ENCODE assay signal across 17 cellular contexts in genomic region chr13:75717525-75717924, GRCh38.
DNase-seq lines count a peak whose midpoint lies in the region; ATAC-seq and TF ChIP-seq lines count a peak whose summit lies in the region.
"Had no signal": no experiment of that assay in that cellular context is flagged by ENCODE, and none has a peak within 500 bp of the region (broad histone marks: within the 10 kb centered on the region; RNA-seq: fewer than 3 reads in every experiment).

No MANE protein-coding gene starts in this region.

- H2AFZ ChIP-seq in SK-N-SH (ENCODE audit: low read depth): no peak overlapping the region
- no peak overlapping the region for H2AFZ ChIP-seq in fibroblast of lung (ENCODE audit: low read length)

- ATAC-seq in SK-N-SH treated with all-trans-retinoic acid at 6 μM for 48 hours (no peak), RWPE2 (ENCODE audit: low read depth) (no peak), HG02798 (IDR thresholded peaks at IDR 0.05; ENCODE audit: poor library complexity, unreplicated experiment) (no peak)
- ATAC-seq: GM12878, Right ventricle myocardium inferior had no signal

- CTCF ChIA-PET in SK-N-SH (lab: Yijun Ruan, JAX): interaction anchor here (0.9 to 1.0 kb wide), 2 partner anchors 13 to 22 kb away, joined by 3 to 5 read pairs; no protein-coding TSS in a partner anchor

- TF ChIP-seq RAD21 in SK-N-SH (IDR thresholded peaks at IDR 0.05; ENCODE audit: low read length): no peak

- intact Hi-C loops in left ventricle myocardium inferior (cut with micrococcal nuclease): no loop called here

- H3K27me3 ChIP-seq in SK-N-SH (ENCODE audit: insufficient read depth) (no peaks in the 10 kb centered on the region), RWPE2 (ENCODE audit: insufficient read depth, poor library complexity, severe bottlenecking) (no peaks in the 10 kb centered on the region), fibroblast of lung (ENCODE audit: control insufficient read depth, insufficient read depth, low read length) (no peaks in the 10 kb centered on the region), thymus (ENCODE audit: control insufficient read depth, insufficient read depth) (no peaks in the 10 kb centered on the region), left ventricle myocardium inferior (ENCODE audit: low read depth) (no peaks in the 10 kb centered on the region)

- H3K9ac ChIP-seq in SK-N-SH: no peak overlapping the region
- no peak overlapping the region for H3K9ac ChIP-seq in fibroblast of lung (ENCODE audit: insufficient read depth, low read length)

- H3K4me2 ChIP-seq in SK-N-SH (no peak overlapping the region), fibroblast of lung (ENCODE audit: extremely low read depth, insufficient read depth, low read length) (no peak overlapping the region)

- no peaks in the 10 kb centered on the region for H3K9me2 ChIP-seq in SK-N-SH

- no peak for DNase-seq in SK-N-SH
- no peak for DNase-seq in RWPE2 (ENCODE audit: low spot score)
- no peak for DNase-seq in fibroblast of lung (ENCODE audit: low read depth in 2 of 2)
- no peak for DNase-seq in left ventricle myocardium inferior
- DNase-seq in cortex of kidney (lab: John Stamatoyannopoulos, UW): no peak
- DNase-seq: CD4-positive, CD25-positive, alpha-beta regulatory T cell; NCI-H1436; NCI-H345; NCI-H69; NK-92 treated with Interleukin-12 subunit alpha and Interleukin-12 subunit beta, amount 100 ng/mL, for 24 hours had no signal

- no peak overlapping the region for H3K4me3 ChIP-seq in SK-N-SH (ENCODE audit: low read depth in 2 of 2, low read length in 1 of 2)
- no peak overlapping the region for H3K4me3 ChIP-seq in RWPE2 (ENCODE audit: severe bottlenecking)
- no peak overlapping the region for H3K4me3 ChIP-seq in fibroblast of lung (replicated peaks in 1 of 4; ENCODE audit: control extremely low read depth in 1 of 4, insufficient read depth in 1 of 4, low read depth in 3 of 4, low read length in 4 of 4)
- H3K4me3 ChIP-seq in thymus (ENCODE audit: low read length): no peak overlapping the region
- H3K4me3 ChIP-seq in left ventricle myocardium inferior: no peak overlapping the region
- H3K4me3 ChIP-seq: GM12878, SK-N-MC had no signal

- no peaks in the 10 kb centered on the region for H3K9me3 ChIP-seq in SK-N-SH
- H3K9me3 ChIP-seq in RWPE2 (ENCODE audit: severe bottlenecking): no peaks in the 10 kb centered on the region
- H3K9me3 ChIP-seq in fibroblast of lung (ENCODE audit: control insufficient read depth, insufficient read depth, low read depth, low read length): no peaks in the 10 kb centered on the region
- H3K9me3 ChIP-seq in thymus (ENCODE audit: control insufficient read depth): no peaks in the 10 kb centered on the region
- H3K9me3 ChIP-seq in left ventricle myocardium inferior (replicated peaks): no peaks in the 10 kb centered on the region

- H3K27ac ChIP-seq in SK-N-SH (ENCODE audit: low read depth in 2 of 2, low read length in 1 of 2) (peak overlapping the region; percentile 34 to 94; a peak in 2 of 4 replicates), RWPE2 (ENCODE audit: poor library complexity, severe bottlenecking) (peak overlapping the region; percentile 63), fibroblast of lung (ENCODE audit: insufficient read depth, low read length) (peak overlapping the region; percentile 5), thymus (ENCODE audit: low read depth) (peak overlapping the region; percentile 5), left ventricle myocardium inferior (replicated peaks) (no peak overlapping the region)
- H3K27ac ChIP-seq: 22Rv1, SK-N-MC had no signal

- H3K79me2 ChIP-seq in SK-N-SH (ENCODE audit: insufficient read depth) (peaks cover 95% of the 10 kb centered on the region), fibroblast of lung (ENCODE audit: control insufficient read depth, insufficient read depth, low read length) (peaks cover 60% of the 10 kb centered on the region)

- H3K36me3 ChIP-seq in SK-N-SH (replicated peaks in 1 of 2; ENCODE audit: control insufficient read depth in 1 of 2, insufficient read depth in 2 of 2, low read length in 1 of 2) (peaks cover 14 to 48% of the 10 kb centered on the region in 2 experiments), RWPE2 (ENCODE audit: low read depth) (no peaks in the 10 kb centered on the region), fibroblast of lung (ENCODE audit: control insufficient read depth, insufficient read depth, low read length) (peaks cover 6% of the 10 kb centered on the region), thymus (ENCODE audit: control insufficient read depth, insufficient read depth) (no peaks in the 10 kb centered on the region), left ventricle myocardium inferior (no peaks in the 10 kb centered on the region)

- TF ChIP-seq EP300 in SK-N-SH (IDR thresholded peaks at IDR 0.05; ENCODE audit: borderline replicate concordance in 1 of 2, low read depth in 1 of 2, low read length in 1 of 2): no peak

- H3F3A ChIP-seq in SK-N-SH (replicated peaks; ENCODE audit: insufficient read depth): peaks cover 40% of the 10 kb centered on the region

- H4K20me1 ChIP-seq in SK-N-SH (ENCODE audit: insufficient read depth) (peaks cover 88% of the 10 kb centered on the region), fibroblast of lung (ENCODE audit: control insufficient read depth, extremely low read depth, insufficient read depth, low read length) (no peaks in the 10 kb centered on the region)

- POLR2A ChIA-PET in SK-N-SH (lab: Yijun Ruan, JAX): no interaction called here

- H3K4me1 ChIP-seq in SK-N-SH (ENCODE audit: control insufficient read depth in 1 of 2, insufficient read depth in 2 of 2, low read depth in 1 of 2, low read length in 1 of 2): peaks cover 0 to 22% of the 10 kb centered on the region in 2 experiments; a peak in 2 of 4 replicates
- peaks cover 16% of the 10 kb centered on the region for H3K4me1 ChIP-seq in RWPE2 (ENCODE audit: insufficient read depth, poor library complexity, severe bottlenecking)
- H3K4me1 ChIP-seq in fibroblast of lung (ENCODE audit: control insufficient read depth, extremely low read depth, insufficient read depth, low read length): peaks cover 8% of the 10 kb centered on the region
- H3K4me1 ChIP-seq in thymus (ENCODE audit: control insufficient read depth, insufficient read depth, low read length): no peaks in the 10 kb centered on the region
- peaks cover 6% of the 10 kb centered on the region for H3K4me1 ChIP-seq in left ventricle myocardium inferior

- TF ChIP-seq CTCF in SK-N-SH (IDR thresholded peaks at IDR 0.05): no peak
- TF ChIP-seq CTCF in RWPE2 (IDR thresholded peaks at IDR 0.05; ENCODE audit: poor library complexity, severe bottlenecking): no peak
- no peak for TF ChIP-seq CTCF in fibroblast of lung (conservative IDR thresholded peaks at IDR 0.05 in 1 of 2, IDR thresholded peaks at IDR 0.05 in 1 of 2; ENCODE audit: low read depth in 1 of 2, low read length in 2 of 2)
- no peak for TF ChIP-seq CTCF in left ventricle myocardium inferior (IDR thresholded peaks at IDR 0.05; ENCODE audit: borderline replicate concordance)

- WGBS in SK-N-SH (ENCODE audit: low lambda C conversion rate): 100% methylated on average over 2 of the region's 2 CpGs
- WGBS in thymus: 89% methylated on average over 2 of the region's 2 CpGs

TF ChIP-seq in SK-N-SH, 30 proteins besides CTCF, POLR2A, EP300 and RAD21 (continues in another document):
- TF ChIP-seq RFX5 (IDR thresholded peaks at IDR 0.05; ENCODE audit: low read length) (no peak), MAX (IDR thresholded peaks at IDR 0.05; ENCODE audit: low read depth) (no peak)

TF ChIP-seq in SK-N-SH treated with all-trans-retinoic acid at 6 μM for 48 hours, 23 proteins besides CTCF, POLR2A, EP300 and RAD21:
- TF ChIP-seq CSRNP3 (CRISPR knock-in tag; IDR thresholded peaks at IDR 0.05) (no peak), OSR1 (CRISPR knock-in tag; IDR thresholded peaks at IDR 0.05) (no peak), CSDC2 (CRISPR knock-in tag; IDR thresholded peaks at IDR 0.05) (no peak), ZNF70 (CRISPR knock-in tag; IDR thresholded peaks at IDR 0.05) (no peak), ZC3H10 (CRISPR knock-in tag; IDR thresholded peaks at IDR 0.05) (no peak), ISL1 (CRISPR knock-in tag; IDR thresholded peaks at IDR 0.05) (no peak)
